In genomic region chr6:98657764-98658163, GRCh38 we compare ENCODE assay signal across 12 cellular contexts.
DNase-seq lines count a peak whose midpoint lies in the region; ATAC-seq and TF ChIP-seq lines count a peak whose summit lies in the region.
"Had no signal": no experiment of that assay in that cellular context is flagged by ENCODE, and none has a peak within 500 bp of the region (broad histone marks: within the 10 kb centered on the region; RNA-seq: fewer than 3 reads in every experiment).

No MANE protein-coding gene starts in this region.

- no peaks in the 10 kb centered on the region for H3K27me3 ChIP-seq in liver (ENCODE audit: control insufficient read depth in 4 of 4, insufficient read depth in 4 of 4, low read length in 3 of 4)

- no peak overlapping the region for H3K27ac Mint-ChIP-seq in stimulated activated effector memory CD8-positive, alpha-beta T cell treated with anti-CD3 and anti-CD28 coated beads, Interleukin-12 subunit alpha, Interleukin-12 subunit beta, amount 100 ng/mL, for 72 hours

- 51% methylated on average over 5 of the region's 5 CpGs for WGBS in liver

- DNase-seq in GM04504 (ENCODE audit: low read depth) (peak; percentile 20), MV-4-11 (lab: John Stamatoyannopoulos, UW) (peak; percentile 70), amniotic epithelial cell (ENCODE audit: low read depth) (peak; percentile 23)
- DNase-seq in stimulated activated effector memory CD8-positive, alpha-beta T cell treated with anti-CD3 and anti-CD28 coated beads, Interleukin-12 subunit alpha, Interleukin-12 subunit beta, amount 100 ng/mL, for 72 hours (ENCODE audit: low spot score in 2 of 2) = no peak
- DNase-seq: glutamatergic neuron, GOT3, occipital lobe had no signal

- ATAC-seq in GM18909 (IDR thresholded peaks at IDR 0.05; ENCODE audit: poor library complexity, unreplicated experiment) = no peak
- ATAC-seq in stimulated activated effector memory CD8-positive, alpha-beta T cell treated with anti-CD3 and anti-CD28 coated beads, Interleukin-12 subunit alpha, Interleukin-12 subunit beta, amount 100 ng/mL, for 72 hours = no peak
- no peak for ATAC-seq in GM18520 (IDR thresholded peaks at IDR 0.05; ENCODE audit: unreplicated experiment)
- ATAC-seq in HG02852 (IDR thresholded peaks at IDR 0.05; ENCODE audit: unreplicated experiment) = no peak
- ATAC-seq: Right ventricle myocardium inferior had no signal

- no peaks in the 10 kb centered on the region for H3K9me3 ChIP-seq in liver (ENCODE audit: control insufficient read depth in 4 of 4, low read length in 3 of 4)

- H3K9ac ChIP-seq in liver (ENCODE audit: low read depth in 1 of 2, low read length in 2 of 2) = no peak overlapping the region

- no peaks in the 10 kb centered on the region for H3K36me3 ChIP-seq in liver (ENCODE audit: control insufficient read depth in 4 of 4, insufficient read depth in 3 of 4, low read depth in 1 of 4, low read length in 3 of 4)

- H3K4me1 ChIP-seq in liver (ENCODE audit: control insufficient read depth in 4 of 4, insufficient read depth in 4 of 4, low read length in 3 of 4) = no peaks in the 10 kb centered on the region

- no peak for TF ChIP-seq CTCF in liver (IDR thresholded peaks at IDR 0.05; ENCODE audit: low read depth, low read length, missing input control)

- no peaks in the 10 kb centered on the region for H3K36me3 Mint-ChIP-seq in stimulated activated effector memory CD8-positive, alpha-beta T cell treated with anti-CD3 and anti-CD28 coated beads, Interleukin-12 subunit alpha, Interleukin-12 subunit beta, amount 100 ng/mL, for 72 hours

- TF ChIP-seq RAD21 in liver (IDR thresholded peaks at IDR 0.05) = no peak

- H3K4me1 Mint-ChIP-seq in stimulated activated effector memory CD8-positive, alpha-beta T cell treated with anti-CD3 and anti-CD28 coated beads, Interleukin-12 subunit alpha, Interleukin-12 subunit beta, amount 100 ng/mL, for 72 hours = no peaks in the 10 kb centered on the region

- no peak overlapping the region for H3K4me3 ChIP-seq in liver (ENCODE audit: low read depth in 1 of 3, low read length in 3 of 3)

- H3K27ac ChIP-seq in liver (ENCODE audit: low read depth in 1 of 2, low read length in 2 of 2) = no peak overlapping the region

- peaks cover 3% of the 10 kb centered on the region for H3K9me3 Mint-ChIP-seq in stimulated activated effector memory CD8-positive, alpha-beta T cell treated with anti-CD3 and anti-CD28 coated beads, Interleukin-12 subunit alpha, Interleukin-12 subunit beta, amount 100 ng/mL, for 72 hours

- no peak overlapping the region for H3K4me3 Mint-ChIP-seq in stimulated activated effector memory CD8-positive, alpha-beta T cell treated with anti-CD3 and anti-CD28 coated beads, Interleukin-12 subunit alpha, Interleukin-12 subunit beta, amount 100 ng/mL, for 72 hours

TF ChIP-seq in liver, 16 proteins besides CTCF, POLR2A, EP300 and RAD21:
- peak; percentile 99 for TF ChIP-seq REST (IDR thresholded peaks at IDR 0.05)
- TF ChIP-seq JUND (IDR thresholded peaks at IDR 0.05) = no peak
- no peak for TF ChIP-seq TAF1 (conservative IDR thresholded peaks at IDR 0.05)

Comparison
In these comparisons a context has a peak if more than half of its experiments do, and no peak if none do; other contexts are left out.
1. DNase-seq: peak in GM04504 (single experiment), MV-4-11 (single experiment) and amniotic epithelial cell (single experiment); none in stimulated activated effector memory CD8-positive, alpha-beta T cell treated with anti-CD3 and anti-CD28 coated beads, Interleukin-12 subunit alpha, Interleukin-12 subunit beta, amount 100 ng/mL, for 72 hours (0 of 2).